In genomic region chr5:114358329-114358728, GRCh38 we compare ENCODE assay signal across 3 cellular contexts.
TF ChIP-seq lines count a peak whose summit lies in the region.

No MANE protein-coding gene starts in this region.

TF ChIP-seq in SK-N-SH, 30 proteins besides CTCF, POLR2A, EP300 and RAD21:
- TF ChIP-seq ZBTB33 (IDR thresholded peaks at IDR 0.05; ENCODE audit: borderline replicate concordance, low read depth) (no peak), MAX (IDR thresholded peaks at IDR 0.05; ENCODE audit: low read depth) (no peak), RCOR1 (IDR thresholded peaks at IDR 0.05; ENCODE audit: low read length) (no peak), GATA2 (CRISPR knock-in tag; IDR thresholded peaks at IDR 0.05) (no peak), RXRA (IDR thresholded peaks at IDR 0.05; ENCODE audit: borderline replicate concordance, low read depth) (no peak), REST (IDR thresholded peaks at IDR 0.05; ENCODE audit: low read depth, low read length) (no peak), FOXM1 (IDR thresholded peaks at IDR 0.05; ENCODE audit: low read depth) (no peak), SMC3 (IDR thresholded peaks at IDR 0.05; ENCODE audit: low read depth, low read length) (no peak)

TF ChIP-seq in SK-N-SH treated with all-trans-retinoic acid at 6 μM for 48 hours, 23 proteins besides CTCF, POLR2A, EP300 and RAD21:
- no peak for TF ChIP-seq ISL1 (CRISPR knock-in tag; IDR thresholded peaks at IDR 0.05)
- no peak for TF ChIP-seq ZNF70 (CRISPR knock-in tag; IDR thresholded peaks at IDR 0.05)
- TF ChIP-seq GLIS3 (CRISPR knock-in tag; IDR thresholded peaks at IDR 0.05) = no peak

TF ChIP-seq in endothelial cell of umbilical vein, 7 proteins besides CTCF, POLR2A, EP300 and RAD21:
- TF ChIP-seq MYC (IDR thresholded peaks at IDR 0.05; ENCODE audit: low read depth, low read length) (no peak), EZH2 (IDR thresholded peaks at IDR 0.05; ENCODE audit: borderline replicate concordance, low read depth, low read length, severe bottlenecking) (no peak), POLR2AphosphoS5 (IDR thresholded peaks at IDR 0.05; ENCODE audit: insufficient read depth, low read depth, low read length) (no peak), GATA2 (IDR thresholded peaks at IDR 0.05; ENCODE audit: insufficient read depth, insufficient read length, low read depth, low read length) (no peak), FOS (IDR thresholded peaks at IDR 0.05; ENCODE audit: borderline replicate concordance, insufficient read depth, low read length) (no peak), JUN (IDR thresholded peaks at IDR 0.05; ENCODE audit: borderline replicate concordance, insufficient read depth, insufficient read length, low read depth) (no peak), MAX (IDR thresholded peaks at IDR 0.05; ENCODE audit: insufficient read depth, insufficient read length) (no peak)
